In the genomic region with DNA sequence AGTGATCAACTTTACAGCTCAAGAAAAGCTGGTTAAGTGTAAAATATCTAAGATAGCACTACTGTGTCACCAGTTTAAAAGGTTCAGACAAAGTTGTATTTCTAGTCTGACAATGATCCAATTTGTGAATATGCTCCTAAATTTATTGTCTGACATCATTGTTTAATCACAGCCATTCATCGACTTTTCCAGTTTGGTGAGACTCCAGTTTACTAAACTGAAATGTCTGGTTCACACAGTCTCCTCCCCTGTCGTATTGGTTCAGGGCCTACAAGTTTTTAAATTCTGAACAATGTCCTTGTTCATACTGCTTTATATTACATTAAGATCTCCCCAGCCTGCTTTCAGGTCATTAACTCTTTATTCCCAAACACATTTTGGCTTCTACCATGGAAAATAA, we compare ENCODE assay signal across 29 cellular contexts.
"Had no signal": no experiment of that assay in that cellular context is flagged by ENCODE, and none has a peak within 500 bp of the region (broad histone marks: within the 10 kb centered on the region; RNA-seq: fewer than 3 reads in every experiment).

No MANE protein-coding gene starts in this region.

- H3K9me3 ChIP-seq: adrenal gland, esophagus squamous epithelium, gastrocnemius medialis had no signal

- H3K36me3 ChIP-seq: adrenal gland, brain microvascular endothelial cell, esophagus squamous epithelium, gastrocnemius medialis, heart left ventricle, WERI-Rb-1 had no signal

- DNase-seq: activated B cell treated with CpG ODN at 0.5 μM for 24 hours; activated CD4-positive, alpha-beta T cell treated with anti-CD3 and anti-CD28 coated beads for 48 hours; activated CD4-positive, alpha-beta T cell treated with anti-CD3 and anti-CD28 coated beads, Interleukin-2, amount 50 U/mL, for 1 hour; activated CD4-positive, alpha-beta T cell treated with anti-CD3 and anti-CD28 coated beads, Interleukin-2, amount 50 U/mL, for 48 hours; activated CD8-positive, alpha-beta memory T cell treated with anti-CD3 and anti-CD28 coated beads for 24 hours; activated CD8-positive, alpha-beta T cell treated with anti-CD3 and anti-CD28 coated beads for 36 hours; activated effector memory CD4-positive, alpha-beta T cell treated with Interleukin-2 at 50 U/mL for 16 hours; activated gamma-delta T cell treated with Interleukin-2 at 50 U/mL for 16 hours; activated naive CD4-positive, alpha-beta T cell treated with Interleukin-2 at 50 U/mL for 16 hours; activated naive CD8-positive, alpha-beta T cell treated with anti-CD3 and anti-CD28 coated beads for 36 hours; activated naive CD8-positive, alpha-beta T cell treated with anti-CD3 and anti-CD28 coated beads, Interleukin-2, amount 50 U/mL, for 24 hours; activated T-cell treated with anti-CD3 and anti-CD28 coated beads, Interleukin-2, amount 50 U/mL, for 4 hours; adrenal gland; amygdala; brain microvascular endothelial cell; effector CD4-positive, alpha-beta T cell; effector memory CD8-positive, alpha-beta T cell; esophagus squamous epithelium; foreskin keratinocyte; gastrocnemius medialis; glutamatergic neuron; heart left ventricle; T-cell; T-helper 9 cell; WERI-Rb-1 had no signal

- H3K27me3 ChIP-seq: adrenal gland, brain microvascular endothelial cell, esophagus squamous epithelium, foreskin keratinocyte, gastrocnemius medialis, heart left ventricle had no signal

- H3K4me3 ChIP-seq: adrenal gland, coronary artery, esophagus squamous epithelium, gastrocnemius medialis, heart left ventricle had no signal

- H3K4me1 ChIP-seq: adrenal gland, esophagus squamous epithelium, foreskin keratinocyte, gastrocnemius medialis had no signal

- ATAC-seq: activated CD4-positive, CD25-positive, alpha-beta regulatory T cell treated with anti-CD3 and anti-CD28 coated beads, Interleukin-2, amount 50 U/mL, for 24 hours; activated CD8-positive, alpha-beta T cell treated with anti-CD3 and anti-CD28 coated beads for 36 hours; activated naive CD8-positive, alpha-beta T cell treated with anti-CD3 and anti-CD28 coated beads, Interleukin-2, amount 50 U/mL, for 24 hours; activated T-cell treated with anti-CD3 and anti-CD28 coated beads, Interleukin-2, amount 50 U/mL, for 4 hours; activated T-helper 17 cell treated with anti-CD3 and anti-CD28 coated beads, Interleukin-2, amount 50 U/mL, for 72 hours; effector memory CD8-positive, alpha-beta T cell; foreskin keratinocyte; gastrocnemius medialis; heart left ventricle; T-cell had no signal

- H3K27ac ChIP-seq: adrenal gland, brain microvascular endothelial cell, epithelial cell of prostate, esophagus squamous epithelium, foreskin keratinocyte, gastrocnemius medialis, WERI-Rb-1 had no signal
